8 cellular contexts compared by ENCODE assay signal in the genomic region with DNA sequence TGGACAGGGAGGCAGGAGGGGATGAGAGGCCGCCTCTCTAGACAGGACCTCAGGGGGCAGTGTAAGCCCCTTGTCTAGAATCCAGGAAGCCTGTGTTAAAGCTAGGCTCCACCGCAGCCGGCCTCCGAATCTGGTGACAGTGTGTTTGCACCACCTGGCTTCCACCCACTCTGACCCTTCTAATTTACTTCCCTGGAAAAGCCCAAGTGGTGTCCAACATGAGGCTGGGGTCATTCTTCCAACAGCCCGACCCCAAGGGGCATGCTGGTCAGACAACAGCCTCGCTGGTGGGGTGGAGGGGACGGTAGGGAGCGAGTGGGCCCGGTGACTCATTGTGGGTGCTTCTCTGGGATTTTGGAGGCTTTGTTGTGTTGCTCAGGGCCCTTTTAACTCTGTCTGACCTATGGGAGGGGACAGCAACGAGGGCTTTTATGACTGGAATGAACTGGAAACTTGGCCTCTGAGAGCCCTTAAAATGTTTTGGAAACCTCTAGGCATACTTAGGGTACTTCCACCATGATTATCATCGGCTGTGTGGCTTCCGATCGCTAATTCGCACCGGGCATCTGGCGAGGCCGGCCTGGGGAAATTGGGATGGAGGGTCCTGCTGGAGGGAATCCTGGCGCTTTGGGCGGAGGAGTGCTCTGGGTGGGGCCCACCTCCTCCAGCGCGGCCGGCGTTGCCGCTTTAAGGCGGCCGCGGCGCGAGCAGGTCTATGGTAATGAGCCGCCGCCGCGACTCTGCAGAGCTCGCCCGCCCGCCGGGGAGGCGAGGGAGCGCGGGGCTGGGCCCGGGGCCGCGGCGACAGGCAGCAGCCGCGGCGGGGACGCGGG. TPM values are rescaled to one million over a fixed set of nuclear protein-coding genes. Genes with fewer than 3 reads are reported as not detected.
DNase-seq lines count a peak whose midpoint lies in the region; ATAC-seq and TF ChIP-seq lines count a peak whose summit lies in the region.

A gene with protein sequence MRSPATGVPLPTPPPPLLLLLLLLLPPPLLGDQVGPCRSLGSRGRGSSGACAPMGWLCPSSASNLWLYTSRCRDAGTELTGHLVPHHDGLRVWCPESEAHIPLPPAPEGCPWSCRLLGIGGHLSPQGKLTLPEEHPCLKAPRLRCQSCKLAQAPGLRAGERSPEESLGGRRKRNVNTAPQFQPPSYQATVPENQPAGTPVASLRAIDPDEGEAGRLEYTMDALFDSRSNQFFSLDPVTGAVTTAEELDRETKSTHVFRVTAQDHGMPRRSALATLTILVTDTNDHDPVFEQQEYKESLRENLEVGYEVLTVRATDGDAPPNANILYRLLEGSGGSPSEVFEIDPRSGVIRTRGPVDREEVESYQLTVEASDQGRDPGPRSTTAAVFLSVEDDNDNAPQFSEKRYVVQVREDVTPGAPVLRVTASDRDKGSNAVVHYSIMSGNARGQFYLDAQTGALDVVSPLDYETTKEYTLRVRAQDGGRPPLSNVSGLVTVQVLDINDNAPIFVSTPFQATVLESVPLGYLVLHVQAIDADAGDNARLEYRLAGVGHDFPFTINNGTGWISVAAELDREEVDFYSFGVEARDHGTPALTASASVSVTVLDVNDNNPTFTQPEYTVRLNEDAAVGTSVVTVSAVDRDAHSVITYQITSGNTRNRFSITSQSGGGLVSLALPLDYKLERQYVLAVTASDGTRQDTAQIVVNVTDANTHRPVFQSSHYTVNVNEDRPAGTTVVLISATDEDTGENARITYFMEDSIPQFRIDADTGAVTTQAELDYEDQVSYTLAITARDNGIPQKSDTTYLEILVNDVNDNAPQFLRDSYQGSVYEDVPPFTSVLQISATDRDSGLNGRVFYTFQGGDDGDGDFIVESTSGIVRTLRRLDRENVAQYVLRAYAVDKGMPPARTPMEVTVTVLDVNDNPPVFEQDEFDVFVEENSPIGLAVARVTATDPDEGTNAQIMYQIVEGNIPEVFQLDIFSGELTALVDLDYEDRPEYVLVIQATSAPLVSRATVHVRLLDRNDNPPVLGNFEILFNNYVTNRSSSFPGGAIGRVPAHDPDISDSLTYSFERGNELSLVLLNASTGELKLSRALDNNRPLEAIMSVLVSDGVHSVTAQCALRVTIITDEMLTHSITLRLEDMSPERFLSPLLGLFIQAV (N-terminal part only) (plus strand): TSS at position 743 of the 833 bp plus-strand sequence. CDS start 541 bp downstream, outside the sequence.

- ATAC-seq in GM18505 (IDR thresholded peaks at IDR 0.05; ENCODE audit: unreplicated experiment) = peak; percentile 84
- ATAC-seq in HG03025 (IDR thresholded peaks at IDR 0.05; ENCODE audit: low FRiP score, unreplicated experiment) = peak; percentile 53

- no peak for DNase-seq in A172 (ENCODE audit: low spot score)
- peak; percentile 53 for DNase-seq in NCI-H446 treated with DMSO at 0.1 percent for 48 hours (lab: John Stamatoyannopoulos, UW)
- DNase-seq in activated CD4-positive, alpha-beta T cell treated with anti-CD3 and anti-CD28 coated beads, Interleukin-2, amount 50 U/mL, for 4 hours = peak; percentile 35 to 42
- DNase-seq in effector CD8-positive, alpha-beta T cell (lab: John Stamatoyannopoulos, UW) = peak; percentile 37
- peak; percentile 55 to 70 for DNase-seq in lung microvascular endothelial cell (ENCODE audit: low read depth in 2 of 2)
- DNase-seq in stimulated activated CD8-positive, alpha-beta memory T cell treated with anti-CD3 and anti-CD28 coated beads, Interleukin-15, amount 100 ng/mL, for 1 hour (ENCODE audit: low read depth) = peak; percentile 10

- no peak for TF ChIP-seq POLR2A in GM18505 (IDR thresholded peaks at IDR 0.05; ENCODE audit: borderline replicate concordance, extremely low read depth, insufficient read depth, insufficient read length)

RNA-seq across cellular contexts. Expression of the gene that starts here (rescaled TPM):
- total RNA-seq in A172 (2014; rRNA removed; shearing (Covaris generic)) = 10.3 and 14.9 TPM in 2 replicates
- 0.65 and 0.79 TPM in 2 replicates for total RNA-seq in lung microvascular endothelial cell

Comparison
In these comparisons a context has a peak if more than half of its experiments do, and no peak if none do; other contexts are left out.
1. Peak in DNase-seq in lung microvascular endothelial cell; RNA of the gene not detected or under 1 TPM.